16 cellular contexts compared by ENCODE assay signal in genomic region chr18:2709316-2709715, GRCh38. TPM values are rescaled to one million over a fixed set of nuclear protein-coding genes. Genes with fewer than 3 reads are reported as not detected.
A peak's percentile ranks its signal among the peaks of the same experiment; 100 is the strongest.
DNase-seq lines count a peak whose midpoint lies in the region; ATAC-seq and TF ChIP-seq lines count a peak whose summit lies in the region.
"Had no signal": no experiment of that assay in that cellular context is flagged by ENCODE, and none has a peak within 500 bp of the region (broad histone marks: within the 10 kb centered on the region; RNA-seq: fewer than 3 reads in every experiment).

No MANE protein-coding gene starts in this region.

- ATAC-seq in natural killer cell, result no peak
- no peak for ATAC-seq in natural killer cell treated with Interleukin-12 subunit alpha and Interleukin-12 subunit beta and Interleukin-15 and Interleukin-18, amount 100 ng/mL, for 72 hours
- no peak for ATAC-seq in GM18867 (IDR thresholded peaks at IDR 0.05; ENCODE audit: unreplicated experiment)

- DNase-seq in natural killer cell (no peak), amniotic epithelial cell (ENCODE audit: low read depth) (peak; percentile 80), immature natural killer cell (no peak), T1000 (lab: John Stamatoyannopoulos, UW) (no peak)
- no peak for DNase-seq in natural killer cell treated with Interleukin-12 subunit alpha and Interleukin-12 subunit beta and Interleukin-15 and Interleukin-18, amount 100 ng/mL, for 72 hours (ENCODE audit: low spot score)
- DNase-seq in stimulated activated CD4-positive, alpha-beta T cell treated with anti-CD3 and anti-CD28 coated beads, Interleukin-4, amount 100 ng/mL, for 1 hour, result no peak
- DNase-seq in activated CD4-positive, CD25-positive, alpha-beta regulatory T cell (lab: John Stamatoyannopoulos, UW), result no peak
- DNase-seq: CD8-positive, alpha-beta memory T cell; DMS53; H7; KG1; NCI-H1105 treated with DMSO at 0.1 percent for 48 hours; NCI-H1694; NK-92 treated with Interleukin-12 subunit alpha and Interleukin-12 subunit beta, amount 100 ng/mL, for 24 hours; Right ventricle myocardium superior had no signal

- H3K27ac Mint-ChIP-seq in natural killer cell (peak overlapping the region; percentile 13 to 66), immature natural killer cell (peak overlapping the region in 4 of 6 donors; percentile 1 to 45 (median 18))
- H3K27ac Mint-ChIP-seq in natural killer cell treated with Interleukin-12 subunit alpha and Interleukin-12 subunit beta and Interleukin-15 and Interleukin-18, amount 100 ng/mL, for 72 hours, result peak overlapping the region in 1 of 2 donors; percentile 42

- no peak for TF ChIP-seq CTCF in natural killer cell (IDR thresholded peaks at IDR 0.05)

- intact Hi-C loops in natural killer cell (cut with micrococcal nuclease), result no loop called here

- no peaks in the 10 kb centered on the region for H3K27me3 Mint-ChIP-seq in natural killer cell (ENCODE audit: low read depth in 2 of 2)
- H3K27me3 Mint-ChIP-seq in natural killer cell treated with Interleukin-12 subunit alpha and Interleukin-12 subunit beta and Interleukin-15 and Interleukin-18, amount 100 ng/mL, for 72 hours, result no peaks in the 10 kb centered on the region
- H3K27me3 Mint-ChIP-seq in immature natural killer cell (ENCODE audit: low read depth in 3 of 3), result peaks cover 0 to 2% (median 2%) of the 10 kb centered on the region in 3 donors
- H3K27me3 Mint-ChIP-seq: CD8-positive, alpha-beta memory T cell had no signal

- no peaks in the 10 kb centered on the region for H3K9me3 Mint-ChIP-seq in natural killer cell
- no peaks in the 10 kb centered on the region for H3K9me3 Mint-ChIP-seq in natural killer cell treated with Interleukin-12 subunit alpha and Interleukin-12 subunit beta and Interleukin-15 and Interleukin-18, amount 100 ng/mL, for 72 hours
- no peaks in the 10 kb centered on the region for H3K9me3 Mint-ChIP-seq in immature natural killer cell
- H3K9me3 Mint-ChIP-seq: CD8-positive, alpha-beta memory T cell had no signal

- H3K4me3 Mint-ChIP-seq in natural killer cell (no peak overlapping the region), immature natural killer cell (no peak overlapping the region)
- H3K4me3 Mint-ChIP-seq in natural killer cell treated with Interleukin-12 subunit alpha and Interleukin-12 subunit beta and Interleukin-15 and Interleukin-18, amount 100 ng/mL, for 72 hours, result no peak overlapping the region
- H3K4me3 Mint-ChIP-seq: CD8-positive, alpha-beta memory T cell had no signal

- H3K36me3 Mint-ChIP-seq in natural killer cell (peaks cover 34% of the 10 kb centered on the region), immature natural killer cell (peaks cover 30 to 38% (median 37%) of the 10 kb centered on the region in 3 donors)
- H3K36me3 Mint-ChIP-seq in natural killer cell treated with Interleukin-12 subunit alpha and Interleukin-12 subunit beta and Interleukin-15 and Interleukin-18, amount 100 ng/mL, for 72 hours, result peaks cover 50% of the 10 kb centered on the region

- H3K4me1 Mint-ChIP-seq in natural killer cell (peaks cover 21 to 30% of the 10 kb centered on the region in 2 donors), immature natural killer cell (peaks cover 4 to 34% of the 10 kb centered on the region in 2 donors)
- H3K4me1 Mint-ChIP-seq in natural killer cell treated with Interleukin-12 subunit alpha and Interleukin-12 subunit beta and Interleukin-15 and Interleukin-18, amount 100 ng/mL, for 72 hours (ENCODE audit: low read depth in 2 of 2), result peaks cover 29 to 34% of the 10 kb centered on the region in 2 donors

RNA-seq across cellular contexts. Expression of gene SMCHD1, which starts 53.8 kb away (rescaled TPM):
- total RNA-seq in natural killer cell, result 100 to 1,000 TPM; 200 to 240 (median 203) TPM
- 100 to 1,000 TPM in 1 of 2 donors, 10 to 100 TPM in 1; 88.0 to 141 TPM for total RNA-seq in natural killer cell treated with Interleukin-12 subunit alpha and Interleukin-12 subunit beta and Interleukin-15 and Interleukin-18, amount 100 ng/mL, for 72 hours
- 10 to 100 TPM; 13.9 to 31.0 (median 17.8) TPM for polyA plus RNA-seq in immature natural killer cell
